ENCODE assay signal across 8 cellular contexts in the genomic region with DNA sequence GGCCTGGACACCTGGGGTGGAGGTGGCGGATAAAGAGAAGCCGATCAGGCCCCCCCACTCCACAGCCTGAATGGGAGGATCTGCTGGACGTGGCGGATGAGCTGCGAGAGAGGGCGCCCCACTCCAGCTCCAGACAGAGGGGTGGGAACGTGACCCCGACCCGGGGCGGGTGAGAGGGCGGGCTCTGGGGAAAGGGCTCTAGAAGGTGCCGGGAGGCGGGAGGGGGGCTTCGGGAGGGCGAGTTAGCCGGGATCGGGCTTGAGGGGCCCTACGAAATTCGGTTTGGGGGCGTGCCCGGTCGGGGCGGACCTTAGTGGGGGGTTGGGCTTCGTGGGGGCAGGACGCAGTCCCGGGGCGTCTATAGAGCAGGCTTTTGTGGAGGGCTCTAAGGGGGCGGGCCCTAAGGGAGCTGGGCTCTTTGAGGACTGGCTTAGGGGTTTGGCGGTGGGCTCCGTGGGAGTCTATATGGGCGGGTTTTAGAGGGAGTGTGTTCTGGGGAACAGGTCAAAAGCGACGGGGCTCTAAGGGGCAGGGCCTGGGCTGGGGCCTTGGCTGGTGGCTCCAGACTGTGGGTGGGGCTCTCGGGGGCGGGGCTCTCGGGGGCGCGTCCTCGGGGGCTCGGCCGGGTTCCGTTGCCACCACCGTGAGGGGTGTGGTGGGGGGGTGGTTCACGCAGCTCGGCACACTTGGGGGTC. TPM values are rescaled to one million over a fixed set of nuclear protein-coding genes. Genes with fewer than 3 reads are reported as not detected.
A peak's percentile ranks its signal among the peaks of the same experiment; 100 is the strongest.
DNase-seq lines count a peak whose midpoint lies in the region; ATAC-seq, FAIRE-seq and TF ChIP-seq lines count a peak whose summit lies in the region.

No MANE protein-coding gene starts in this region.

- H3K9me3 ChIP-seq in RWPE2 (ENCODE audit: severe bottlenecking) (no peaks in the 10 kb centered on the region), H1 (ENCODE audit: insufficient read depth in 2 of 2, low read depth in 1 of 2, low read length in 1 of 2) (no peaks in the 10 kb centered on the region)

- TF ChIP-seq CTCF in GM12874 (IDR thresholded peaks at IDR 0.05; ENCODE audit: insufficient read depth, low read depth, low read length): peak; percentile 45
- TF ChIP-seq CTCF in RWPE2 (IDR thresholded peaks at IDR 0.05; ENCODE audit: poor library complexity, severe bottlenecking): no peak
- TF ChIP-seq CTCF in H1 (IDR thresholded peaks at IDR 0.05; ENCODE audit: control extremely low read depth in 1 of 3, insufficient read depth in 1 of 3, low read depth in 1 of 3, low read length in 3 of 3): peak; percentile 18 to 47 (median 36)
- TF ChIP-seq CTCF in nephron (IDR thresholded peaks at IDR 0.05; ENCODE audit: unreplicated experiment in 3 of 3): peak in 1 of 3 experiments; percentile 12
- no peak for TF ChIP-seq CTCF in glutamatergic neuron (IDR thresholded peaks at IDR 0.05; ENCODE audit: partially characterized antibody, unreplicated experiment)

- H3K4ac ChIP-seq in H1 (replicated peaks; ENCODE audit: insufficient read length, low read depth, low read length): no peak overlapping the region

- H2AFZ ChIP-seq in H1 (ENCODE audit: low read length): no peak overlapping the region

- H3K36me3 ChIP-seq in RWPE2 (ENCODE audit: low read depth) (no peaks in the 10 kb centered on the region), H1 (ENCODE audit: control insufficient read depth in 2 of 4, insufficient read depth in 4 of 4, low read length in 3 of 4) (no peaks in the 10 kb centered on the region)

- H4K91ac ChIP-seq in H1 (replicated peaks; ENCODE audit: insufficient read length, low read length): no peak overlapping the region

- H3K79me2 ChIP-seq in H1 (ENCODE audit: control insufficient read depth in 1 of 2, insufficient read depth in 2 of 2, low read length in 2 of 2): no peaks in the 10 kb centered on the region

- H2BK120ac ChIP-seq in H1 (replicated peaks; ENCODE audit: low read depth, low read length): no peak overlapping the region

- peaks cover 46% of the 10 kb centered on the region for H3K4me1 Mint-ChIP-seq in nephron
- H3K4me1 Mint-ChIP-seq in glutamatergic neuron (ENCODE audit: low read depth, unreplicated experiment): peaks cover 4% of the 10 kb centered on the region

- H3K9ac ChIP-seq in H1 (replicated peaks in 1 of 4; ENCODE audit: extremely low read depth in 1 of 4, low read depth in 3 of 4, low read length in 3 of 4): no peak overlapping the region

- no peaks in the 10 kb centered on the region for H3K23me2 ChIP-seq in H1 (ENCODE audit: low read depth, low read length)

- no peak overlapping the region for H3K14ac ChIP-seq in H1 (ENCODE audit: insufficient read length)

- H3K4me3 ChIP-seq in RWPE2 (ENCODE audit: severe bottlenecking): no peak overlapping the region
- peak overlapping the region in 1 of 4 experiments; percentile 49; a peak in 3 of 8 replicates for H3K4me3 ChIP-seq in H1 (ENCODE audit: extremely low read depth in 1 of 4, insufficient read depth in 2 of 4, low read depth in 3 of 4, low read length in 4 of 4)

- H2BK20ac ChIP-seq in H1 (ENCODE audit: low read length): no peak overlapping the region

- H3K27me3 Mint-ChIP-seq in nephron (ENCODE audit: low read depth) (no peaks in the 10 kb centered on the region), glutamatergic neuron (ENCODE audit: unreplicated experiment) (peaks cover 24% of the 10 kb centered on the region)

- H3K36me3 Mint-ChIP-seq in nephron (ENCODE audit: low read depth) (no peaks in the 10 kb centered on the region), glutamatergic neuron (ENCODE audit: unreplicated experiment) (no peaks in the 10 kb centered on the region)

- no peak overlapping the region for H2BK15ac ChIP-seq in H1 (ENCODE audit: low read length)

- peaks cover 0 to 12% of the 10 kb centered on the region in 2 experiments for H4K20me1 ChIP-seq in H1 (replicated peaks in 1 of 2; ENCODE audit: control insufficient read depth in 1 of 2, insufficient read depth in 2 of 2, low read length in 2 of 2)

- TF ChIP-seq EP300 in H1 (IDR thresholded peaks at IDR 0.05; ENCODE audit: borderline replicate concordance in 1 of 2, low read depth in 2 of 2, low read length in 2 of 2): no peak; a peak in 1 of 3 replicates

- POLR2A ChIA-PET in H1 (lab: Charles Lee; ENCODE audit: partially characterized antibody): interaction anchor here (0.8 to 1.8 kb wide), 8 partner anchors 9 to 66 kb away, joined by 3 to 7 read pairs (median 4); no protein-coding TSS in a partner anchor

- H3K27me3 ChIP-seq in RWPE2 (ENCODE audit: insufficient read depth, poor library complexity, severe bottlenecking) (no peaks in the 10 kb centered on the region), H1 (replicated peaks in 1 of 4; ENCODE audit: control insufficient read depth in 3 of 4, extremely low read depth in 1 of 4, insufficient read depth in 3 of 4, low read length in 3 of 4) (peaks cover 36 to 90% (median 66%) of the 10 kb centered on the region in 4 experiments)

- H2BK5ac ChIP-seq in H1 (ENCODE audit: low read depth, low read length): no peak overlapping the region

- H3K56ac ChIP-seq in H1 (replicated peaks; ENCODE audit: insufficient read length, low read depth, low read length): no peak overlapping the region

- DNase-seq in RWPE2 (ENCODE audit: low spot score) (no peak), H1 (ENCODE audit: low read depth in 1 of 2, low spot score in 2 of 2) (peak in 1 of 2 experiments; percentile 86), LoVo (ENCODE audit: low spot score) (no peak), glutamatergic neuron (no peak), NCI-H1436 (lab: John Stamatoyannopoulos, UW) (no peak)

- H3K4me3 Mint-ChIP-seq in nephron (peak overlapping the region; percentile 83 to 89 (median 88)), glutamatergic neuron (ENCODE audit: unreplicated experiment) (no peak overlapping the region)

- no peak overlapping the region for H2AK5ac ChIP-seq in H1 (ENCODE audit: low read depth, low read length)

- 4% methylated on average over 29 of the region's 45 CpGs; no CpG with 5 or more reads in 1 of the 2 experiments for WGBS in H1 (ENCODE audit: extremely low coverage in 1 of 2, insufficient coverage in 1 of 2, insufficient read length in 1 of 2, insufficient replicate concordance in 2 of 2, low coverage in 1 of 2, low lambda C conversion rate in 2 of 2, missing lambda C conversion rate in 1 of 2), 2 experiments

- peak overlapping the region; percentile 8 to 52; a peak in 3 of 4 replicates for H3K4me2 ChIP-seq in H1 (ENCODE audit: insufficient read depth in 1 of 2, low read depth in 2 of 2, low read length in 2 of 2)

- H3K27ac Mint-ChIP-seq in nephron: peak overlapping the region; percentile 44 to 94 (median 90)
- H3K27ac Mint-ChIP-seq in glutamatergic neuron (ENCODE audit: unreplicated experiment): no peak overlapping the region

- no peaks in the 10 kb centered on the region for H3K4me1 ChIP-seq in RWPE2 (ENCODE audit: insufficient read depth, poor library complexity, severe bottlenecking)
- H3K4me1 ChIP-seq in H1 (replicated peaks in 1 of 4; ENCODE audit: control insufficient read depth in 3 of 4, insufficient read depth in 4 of 4, low read length in 3 of 4): no peaks in the 10 kb centered on the region; a peak in 2 of 7 replicates

- H3K9me3 Mint-ChIP-seq in nephron: no peaks in the 10 kb centered on the region
- peaks cover 3% of the 10 kb centered on the region for H3K9me3 Mint-ChIP-seq in glutamatergic neuron (ENCODE audit: unreplicated experiment)

- no peaks in the 10 kb centered on the region for H3K79me1 ChIP-seq in H1 (ENCODE audit: low read depth, low read length)

- FAIRE-seq in H1 (lab: Jason Lieb, UNC): peak; percentile 48

- H4K5ac ChIP-seq in H1 (ENCODE audit: insufficient read length, low read depth, low read length): no peak overlapping the region

- H3K27ac ChIP-seq in RWPE2 (ENCODE audit: poor library complexity, severe bottlenecking) (no peak overlapping the region), H1 (ENCODE audit: low read depth, low read length) (no peak overlapping the region)

- TF ChIP-seq POLR2A in H1 (IDR thresholded peaks at IDR 0.05; ENCODE audit: control extremely low read depth in 1 of 2, low read depth in 2 of 2, low read length in 2 of 2): no peak

- H2BK12ac ChIP-seq in H1 (ENCODE audit: low read depth, low read length): no peak overlapping the region

- CTCF ChIA-PET in H1 (lab: Charles Lee; ENCODE audit: partially characterized antibody): interaction anchor here (0.6 to 2.0 kb wide), 12 partner anchors 10 to 176 kb away, joined by 3 to 13 read pairs (median 3); no protein-coding TSS in a partner anchor

- H3K18ac ChIP-seq in H1 (ENCODE audit: extremely low read depth, low read length): no peak overlapping the region

- H4K8ac ChIP-seq in H1 (ENCODE audit: extremely low read depth, insufficient read depth, low read length): 0 out of 2 replicates have a peak overlapping the region, but pooled peaks have one; percentile 25

- TF ChIP-seq RAD21 in H1 (IDR thresholded peaks at IDR 0.05 in 1 of 2, conservative IDR thresholded peaks at IDR 0.05 in 1 of 2; ENCODE audit: low read depth in 2 of 2, low read length in 2 of 2): peak in 1 of 2 experiments; percentile 50; a peak in 3 of 4 replicates

- ATAC-seq in RWPE2 (ENCODE audit: low read depth) (peak; percentile 30; the same call in 1 of the 3 replicates), HG03280 (IDR thresholded peaks at IDR 0.05; ENCODE audit: unreplicated experiment) (no peak)

- no peak overlapping the region for H3K23ac ChIP-seq in H1 (ENCODE audit: insufficient read length)

RNA-seq across cellular contexts. Expression of a gene that starts 4.1 kb away (rescaled TPM):
- total RNA-seq in H1 (2021; fragmentation: NEBNext Ultra II Directional; extraction: Animal tissue kit (Norgen Biotek cat#: 25700)): not detected in 2 replicates
- 0.14 and 0.62 TPM in 2 replicates for polyA plus RNA-seq in H1 (2011; rRNA removed)
- polyA plus RNA-seq in H1 (2011; cell fraction: cytosol; rRNA removed): not detected
- not detected for polyA plus RNA-seq in H1 (2011; cell fraction: nucleus; rRNA removed)
- 0.69 to 0.83 TPM in 2 of 4 replicates, not detected in the others for polyA plus RNA-seq in H1 (2012, experiment 1 of 2)
- not detected for polyA plus RNA-seq in H1 (2012, experiment 2 of 2)
- polyA plus RNA-seq in H1 (2013, experiment 1 of 2): 1.2 TPM
- polyA plus RNA-seq in H1 (2013, experiment 2 of 2): 1.3 TPM
- not detected in 2 replicates for polyA minus RNA-seq in H1 (2011; rRNA and poly(A)+ RNA removed)
- polyA minus RNA-seq in H1 (2011; cell fraction: cytosol; rRNA and poly(A)+ RNA removed): not detected
- not detected for polyA minus RNA-seq in H1 (2011; cell fraction: nucleus; rRNA and poly(A)+ RNA removed)
- total RNA-seq in glutamatergic neuron (ENCODE audit: unreplicated experiment): not detected

RNA-seq across cellular contexts. Expression of a gene that starts 33.1 kb away (rescaled TPM):
- total RNA-seq in H1 (2021; fragmentation: NEBNext Ultra II Directional; extraction: Animal tissue kit (Norgen Biotek cat#: 25700)): 4.6 and 4.7 TPM in 2 replicates
- 4.6 and 6.0 TPM in 2 replicates for polyA plus RNA-seq in H1 (2011; rRNA removed)
- polyA plus RNA-seq in H1 (2011; cell fraction: cytosol; rRNA removed): 5.2 TPM
- 12.9 TPM for polyA plus RNA-seq in H1 (2011; cell fraction: nucleus; rRNA removed)
- 2.8 to 5.0 TPM (median 3.9 TPM) in 4 replicates for polyA plus RNA-seq in H1 (2012, experiment 1 of 2)
- polyA plus RNA-seq in H1 (2012, experiment 2 of 2): 3.1 TPM
- 3.8 TPM for polyA plus RNA-seq in H1 (2013, experiment 1 of 2)
- polyA plus RNA-seq in H1 (2013, experiment 2 of 2): 3.4 TPM
- 2.5 and 3.4 TPM in 2 replicates for polyA minus RNA-seq in H1 (2011; rRNA and poly(A)+ RNA removed)
- polyA minus RNA-seq in H1 (2011; cell fraction: cytosol; rRNA and poly(A)+ RNA removed): 3.8 TPM
- 7.3 TPM for polyA minus RNA-seq in H1 (2011; cell fraction: nucleus; rRNA and poly(A)+ RNA removed)
- 4.6 TPM for total RNA-seq in glutamatergic neuron (ENCODE audit: unreplicated experiment)

RNA-seq across cellular contexts. Expression of a gene that starts 33.2 kb away (rescaled TPM):
- 33.0 and 36.4 TPM in 2 replicates for total RNA-seq in H1 (2021; fragmentation: NEBNext Ultra II Directional; extraction: Animal tissue kit (Norgen Biotek cat#: 25700))
- 12.5 and 20.5 TPM in 2 replicates for polyA plus RNA-seq in H1 (2011; rRNA removed)
- polyA plus RNA-seq in H1 (2011; cell fraction: cytosol; rRNA removed): 17.1 TPM
- polyA plus RNA-seq in H1 (2011; cell fraction: nucleus; rRNA removed): 71.1 TPM
- polyA plus RNA-seq in H1 (2012, experiment 1 of 2): 20.2 to 39.2 TPM (median 31.7 TPM) in 4 replicates
- polyA plus RNA-seq in H1 (2012, experiment 2 of 2): 21.2 TPM
- polyA plus RNA-seq in H1 (2013, experiment 1 of 2): 17.9 TPM
- polyA plus RNA-seq in H1 (2013, experiment 2 of 2): 16.1 TPM
- polyA minus RNA-seq in H1 (2011; rRNA and poly(A)+ RNA removed): 15.8 and 22.9 TPM in 2 replicates
- polyA minus RNA-seq in H1 (2011; cell fraction: cytosol; rRNA and poly(A)+ RNA removed): 17.1 TPM
- 19.3 TPM for polyA minus RNA-seq in H1 (2011; cell fraction: nucleus; rRNA and poly(A)+ RNA removed)
- 56.3 TPM for total RNA-seq in glutamatergic neuron (ENCODE audit: unreplicated experiment)

Comparison
In these comparisons a context has a peak if more than half of its experiments do, and no peak if none do; other contexts are left out.
1. CTCF ChIP-seq: peak in GM12874 (single experiment) and H1 (3 of 3); none in RWPE2 (single experiment) and glutamatergic neuron (single experiment).